ENCODE assay signal across 20 cellular contexts in the genomic region with DNA sequence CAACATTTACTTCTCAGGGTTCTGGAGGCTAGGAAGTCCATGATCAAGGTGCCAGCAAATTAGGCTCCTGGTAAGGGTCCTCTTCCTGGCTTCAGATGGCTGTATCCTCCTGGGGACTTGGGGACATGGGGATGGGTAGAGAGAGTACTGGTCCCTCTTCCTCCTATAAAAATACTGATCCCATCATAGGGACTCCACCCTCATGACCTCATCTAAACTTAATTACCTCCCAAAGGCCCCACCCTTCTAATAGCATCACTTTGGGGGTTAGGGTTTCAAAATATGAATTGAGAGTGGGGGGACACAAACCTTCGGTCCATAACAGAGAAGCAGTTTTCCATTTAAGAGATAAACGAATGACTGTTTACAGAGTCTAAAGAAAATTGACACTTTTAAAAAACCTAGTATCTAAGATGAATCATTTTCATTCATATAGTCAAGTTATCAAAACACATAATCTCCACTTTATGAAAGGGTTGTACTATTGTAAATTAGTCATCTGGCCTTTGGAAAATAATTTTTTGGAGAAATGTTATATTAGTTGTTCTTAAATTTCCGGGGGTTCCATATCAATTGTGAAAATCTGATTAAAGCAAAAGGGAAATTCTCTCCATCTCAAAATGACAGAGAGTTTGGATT. TPM values are rescaled to one million over a fixed set of nuclear protein-coding genes. Genes with fewer than 3 reads are reported as not detected.
A peak's percentile ranks its signal among the peaks of the same experiment; 100 is the strongest.
DNase-seq lines count a peak whose midpoint lies in the region; ATAC-seq and TF ChIP-seq lines count a peak whose summit lies in the region.
"Had no signal": no experiment of that assay in that cellular context is flagged by ENCODE, and none has a peak within 500 bp of the region (broad histone marks: within the 10 kb centered on the region; RNA-seq: fewer than 3 reads in every experiment).

No MANE protein-coding gene starts in this region.

- TF ChIP-seq CTCF in PC-3 (conservative IDR thresholded peaks at IDR 0.05; ENCODE audit: low read depth, low read length), result no peak
- no peak for TF ChIP-seq CTCF in foreskin keratinocyte (conservative IDR thresholded peaks at IDR 0.05)

- H3K9me3 Mint-ChIP-seq in activated CD4-positive, alpha-beta T cell treated with anti-CD3 and anti-CD28 coated beads for 36 hours (ENCODE audit: low read depth), result no peaks in the 10 kb centered on the region
- no peaks in the 10 kb centered on the region for H3K9me3 Mint-ChIP-seq in CD4-positive, CD25-positive, alpha-beta regulatory T cell
- H3K9me3 Mint-ChIP-seq: nephron, WTC11 had no signal

- peaks cover 71% of the 10 kb centered on the region for H3K4me1 Mint-ChIP-seq in activated CD4-positive, alpha-beta T cell treated with anti-CD3 and anti-CD28 coated beads for 36 hours
- H3K4me1 Mint-ChIP-seq in CD4-positive, CD25-positive, alpha-beta regulatory T cell, result peaks cover 49 to 85% (median 74%) of the 10 kb centered on the region in 4 donors

- peaks cover 91% of the 10 kb centered on the region for H3K79me2 ChIP-seq in PC-3 (ENCODE audit: low read length)

- no peak overlapping the region for H3K27ac Mint-ChIP-seq in activated CD4-positive, alpha-beta T cell treated with anti-CD3 and anti-CD28 coated beads for 36 hours
- H3K27ac Mint-ChIP-seq in CD4-positive, CD25-positive, alpha-beta regulatory T cell, result peak overlapping the region; percentile 79 to 94 (median 81)
- H3K27ac Mint-ChIP-seq: activated CD8-positive, alpha-beta memory T cell treated with anti-CD3 and anti-CD28 coated beads, Interleukin-2, amount 10 ng/mL, durations not matched to agents 7 days and 5 days; WTC11 had no signal

- no peaks in the 10 kb centered on the region for H3K27me3 ChIP-seq in CD4-positive, CD25-positive, alpha-beta regulatory T cell (ENCODE audit: control insufficient read depth, insufficient read depth, low read length)
- H3K27me3 ChIP-seq in PC-3 (ENCODE audit: low read length) (no peaks in the 10 kb centered on the region), foreskin keratinocyte (no peaks in the 10 kb centered on the region)
- H3K27me3 ChIP-seq: BLaER1 treated with 17β-estradiol and CSF1 and Interleukin-3, amounts not matched to agents 10 nM and 100 nM; colonic mucosa; Peyer's patch had no signal

- peaks cover 78% of the 10 kb centered on the region for H3K4me1 ChIP-seq in CD4-positive, CD25-positive, alpha-beta regulatory T cell (ENCODE audit: control insufficient read depth, insufficient read depth, low read length, poor library complexity, severe bottlenecking)
- H3K4me1 ChIP-seq in PC-3 (ENCODE audit: insufficient read depth, low read length) (peaks cover 24% of the 10 kb centered on the region), foreskin keratinocyte (peaks cover 17% of the 10 kb centered on the region)
- H3K4me1 ChIP-seq: colonic mucosa had no signal

- no peak for DNase-seq in activated CD4-positive, alpha-beta T cell treated with anti-CD3 and anti-CD28 coated beads for 36 hours
- no peak for DNase-seq in activated CD4-positive, alpha-beta T cell treated with anti-CD3 and anti-CD28 coated beads, Interleukin-2, amount 50 U/mL, for 48 hours
- no peak for DNase-seq in CD4-positive, CD25-positive, alpha-beta regulatory T cell
- no peak for DNase-seq in PC-3
- DNase-seq in foreskin keratinocyte, result no peak
- no peak for DNase-seq in central memory CD4-positive, alpha-beta T cell
- no peak for DNase-seq in AML-193 (lab: John Stamatoyannopoulos, UW)
- DNase-seq: activated CD8-positive, alpha-beta memory T cell treated with anti-CD3 and anti-CD28 coated beads, Interleukin-2, amount 10 ng/mL, durations not matched to agents 7 days and 5 days; colonic mucosa; DMS 273 treated with DMSO at 0.1 percent for 48 hours; GDM1; GM23248; NCI-H1694 treated with DMSO at 0.1 percent for 48 hours; Peyer's patch; T-helper 9 cell had no signal

- H3F3A ChIP-seq in PC-3 (ENCODE audit: low read length, unreplicated experiment), result no peaks in the 10 kb centered on the region

- H3K27me3 Mint-ChIP-seq in activated CD4-positive, alpha-beta T cell treated with anti-CD3 and anti-CD28 coated beads for 36 hours, result no peaks in the 10 kb centered on the region
- no peaks in the 10 kb centered on the region for H3K27me3 Mint-ChIP-seq in CD4-positive, CD25-positive, alpha-beta regulatory T cell
- H3K27me3 Mint-ChIP-seq: activated CD8-positive, alpha-beta memory T cell treated with anti-CD3 and anti-CD28 coated beads, Interleukin-2, amount 10 ng/mL, durations not matched to agents 7 days and 5 days had no signal

- no TSS peak for BruUV-seq in PC-3 (replicated peaks; lab: Mats Ljungman, UMichigan)

- peak overlapping the region; percentile 21 for H3K4me3 ChIP-seq in CD4-positive, CD25-positive, alpha-beta regulatory T cell (ENCODE audit: low read depth, low read length)
- H3K4me3 ChIP-seq in PC-3 (ENCODE audit: low read length), result no peak overlapping the region
- H3K4me3 ChIP-seq: A549; BLaER1 treated with 17β-estradiol and CSF1 and Interleukin-3, amounts not matched to agents 10 nM and 100 nM; colonic mucosa; GM23248; Peyer's patch had no signal

- H3K9me3 ChIP-seq in CD4-positive, CD25-positive, alpha-beta regulatory T cell (ENCODE audit: control insufficient read depth in 2 of 2, low read length in 2 of 2), result no peaks in the 10 kb centered on the region
- H3K9me3 ChIP-seq in PC-3 (ENCODE audit: low read length), result no peaks in the 10 kb centered on the region
- H3K9me3 ChIP-seq: A549, colonic mucosa, Peyer's patch had no signal

- H3K36me3 ChIP-seq in CD4-positive, CD25-positive, alpha-beta regulatory T cell (ENCODE audit: control insufficient read depth, insufficient read depth, low read length), result peaks cover 3% of the 10 kb centered on the region
- H3K36me3 ChIP-seq in PC-3 (ENCODE audit: low read depth, low read length), result no peaks in the 10 kb centered on the region
- H3K36me3 ChIP-seq: colonic mucosa, Peyer's patch had no signal

- peak overlapping the region; percentile 63 for H3K27ac ChIP-seq in CD4-positive, CD25-positive, alpha-beta regulatory T cell (ENCODE audit: insufficient read depth, low read length, poor library complexity, severe bottlenecking)
- H3K27ac ChIP-seq in PC-3 (ENCODE audit: low read length), result peak overlapping the region; percentile 3
- H3K27ac ChIP-seq in foreskin keratinocyte, result no peak overlapping the region
- H3K27ac ChIP-seq: BLaER1 treated with 17β-estradiol and CSF1 and Interleukin-3, amounts not matched to agents 10 nM and 100 nM; colonic mucosa; GM23248; Peyer's patch had no signal

- H3K4me2 ChIP-seq in PC-3 (ENCODE audit: low read length), result peak overlapping the region; percentile 40

- H2AFZ ChIP-seq in PC-3 (ENCODE audit: low read length), result no peak overlapping the region
- H2AFZ ChIP-seq: GM23248 had no signal

- H3K9ac ChIP-seq in PC-3 (ENCODE audit: low read length), result no peak overlapping the region
- H3K9ac ChIP-seq: BLaER1 treated with 17β-estradiol and CSF1 and Interleukin-3, amounts not matched to agents 10 nM and 100 nM; GM23248 had no signal

- CTCF ChIA-PET in activated CD4-positive, alpha-beta T cell treated with anti-CD3 and anti-CD28 coated beads for 36 hours (lab: Charles Lee), result interaction anchor here (0.6 to 2.6 kb wide), 2 partner anchors 12 to 96 kb away, joined by 3 to 6 read pairs; no protein-coding TSS in a partner anchor
- CTCF ChIA-PET in PC-3 (lab: Charles Lee), result no interaction called here

- no peaks in the 10 kb centered on the region for H3K9me2 ChIP-seq in PC-3 (replicated peaks; ENCODE audit: low read length)

- ATAC-seq in activated CD4-positive, alpha-beta T cell treated with anti-CD3 and anti-CD28 coated beads for 36 hours, result peak; percentile 45
- no peak for ATAC-seq in CD4-positive, CD25-positive, alpha-beta regulatory T cell (ENCODE audit: low read depth in 2 of 2)
- ATAC-seq in PC-3 (peak; percentile 71), foreskin keratinocyte (peak; percentile 37), GM19467 (IDR thresholded peaks at IDR 0.05; ENCODE audit: unreplicated experiment) (no peak)
- ATAC-seq: A549; activated CD8-positive, alpha-beta memory T cell treated with anti-CD3 and anti-CD28 coated beads, Interleukin-2, amount 10 ng/mL, durations not matched to agents 7 days and 5 days; WTC11 had no signal

- POLR2A ChIA-PET in activated CD4-positive, alpha-beta T cell treated with anti-CD3 and anti-CD28 coated beads for 36 hours (lab: Charles Lee), result no interaction called here
- POLR2A ChIA-PET in PC-3 (lab: Charles Lee; ENCODE audit: unreplicated experiment), result interaction anchor here (0.6 kb wide), 1 partner anchor 22 kb away, joined by 3 read pairs; no protein-coding TSS in a partner anchor

- H3K4me3 Mint-ChIP-seq in activated CD4-positive, alpha-beta T cell treated with anti-CD3 and anti-CD28 coated beads for 36 hours, result no peak overlapping the region
- H3K4me3 Mint-ChIP-seq in CD4-positive, CD25-positive, alpha-beta regulatory T cell, result peak overlapping the region; percentile 13 to 63 (median 44)
- H3K4me3 Mint-ChIP-seq: activated CD8-positive, alpha-beta memory T cell treated with anti-CD3 and anti-CD28 coated beads, Interleukin-2, amount 10 ng/mL, durations not matched to agents 7 days and 5 days; nephron; WTC11 had no signal

- H4K20me1 ChIP-seq in PC-3 (ENCODE audit: low read length), result 0 out of 2 replicates have a peak, but pooled peaks cover 3% of the 10 kb centered on the region

- peaks cover 21% of the 10 kb centered on the region for H3K36me3 Mint-ChIP-seq in activated CD4-positive, alpha-beta T cell treated with anti-CD3 and anti-CD28 coated beads for 36 hours (ENCODE audit: low read depth)
- H3K36me3 Mint-ChIP-seq in CD4-positive, CD25-positive, alpha-beta regulatory T cell, result no peaks in the 10 kb centered on the region
- H3K36me3 Mint-ChIP-seq: WTC11 had no signal

- intact Hi-C loops in activated CD4-positive, alpha-beta T cell treated with anti-CD3 and anti-CD28 coated beads for 36 hours (cut with DNase I, micrococcal nuclease), result loop anchor here in 1 of 2 experiments (1.0 kb wide), 1 partner anchor 8 kb away; no protein-coding TSS in a partner anchor
- intact Hi-C loops in PC-3 (cut with micrococcal nuclease), result no loop called here

RNA-seq across cellular contexts. Expression of a gene that starts 33.5 kb away (rescaled TPM):
- 100 to 1,000 TPM in 1 of 2 experiments, 10 to 100 TPM in 1; 98.1 to 106 TPM for total RNA-seq in activated CD4-positive, alpha-beta T cell treated with anti-CD3 and anti-CD28 coated beads for 36 hours
- 201 TPM for total RNA-seq in CD4-positive, CD25-positive, alpha-beta regulatory T cell
- 100 to 1,000 TPM; 139 to 175 (median 154) TPM for polyA plus RNA-seq in CD4-positive, CD25-positive, alpha-beta regulatory T cell
- total RNA-seq in PC-3 (2014; rRNA removed) (57.2 and 62.7 TPM in 2 replicates), foreskin keratinocyte (91.9 and 98.3 TPM in 2 replicates)
- polyA plus RNA-seq in foreskin keratinocyte, result 51.2 and 59.9 TPM in 2 replicates

Comparison
In these comparisons a context has a peak if more than half of its experiments do, and no peak if none do; other contexts are left out.
1. ATAC-seq: peak in activated CD4-positive, alpha-beta T cell treated with anti-CD3 and anti-CD28 coated beads for 36 hours (single experiment), PC-3 (single experiment) and foreskin keratinocyte (single experiment); none in CD4-positive, CD25-positive, alpha-beta regulatory T cell (0 of 2) and GM19467 (single experiment).